In genomic region chr3:52299815-52300611, GRCh38 we compare ENCODE assay signal across 1 cellular context.
TF ChIP-seq lines count a peak whose summit lies in the region.

No MANE protein-coding gene starts in this region.

TF ChIP-seq in K562, 482 proteins besides CTCF, POLR2A, EP300 and RAD21 (continued from another document and continues in another):
- TF ChIP-seq CXXC5 (CRISPR knock-in tag; IDR thresholded peaks at IDR 0.05): peak; percentile 67
- TF ChIP-seq ZNF224 (CRISPR knock-in tag; IDR thresholded peaks at IDR 0.05): no peak
- TF ChIP-seq, protein P1, sequence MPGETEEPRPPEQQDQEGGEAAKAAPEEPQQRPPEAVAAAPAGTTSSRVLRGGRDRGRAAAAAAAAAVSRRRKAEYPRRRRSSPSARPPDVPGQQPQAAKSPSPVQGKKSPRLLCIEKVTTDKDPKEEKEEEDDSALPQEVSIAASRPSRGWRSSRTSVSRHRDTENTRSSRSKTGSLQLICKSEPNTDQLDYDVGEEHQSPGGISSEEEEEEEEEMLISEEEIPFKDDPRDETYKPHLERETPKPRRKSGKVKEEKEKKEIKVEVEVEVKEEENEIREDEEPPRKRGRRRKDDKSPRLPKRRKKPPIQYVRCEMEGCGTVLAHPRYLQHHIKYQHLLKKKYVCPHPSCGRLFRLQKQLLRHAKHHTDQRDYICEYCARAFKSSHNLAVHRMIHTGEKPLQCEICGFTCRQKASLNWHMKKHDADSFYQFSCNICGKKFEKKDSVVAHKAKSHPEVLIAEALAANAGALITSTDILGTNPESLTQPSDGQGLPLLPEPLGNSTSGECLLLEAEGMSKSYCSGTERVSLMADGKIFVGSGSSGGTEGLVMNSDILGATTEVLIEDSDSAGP (CRISPR knock-in tag; IDR thresholded peaks at IDR 0.05): no peak
- no peak for TF ChIP-seq RBM39 (optimal IDR thresholded peaks at IDR 0.05; ENCODE audit: low read depth, low read length)
- TF ChIP-seq, protein P2, sequence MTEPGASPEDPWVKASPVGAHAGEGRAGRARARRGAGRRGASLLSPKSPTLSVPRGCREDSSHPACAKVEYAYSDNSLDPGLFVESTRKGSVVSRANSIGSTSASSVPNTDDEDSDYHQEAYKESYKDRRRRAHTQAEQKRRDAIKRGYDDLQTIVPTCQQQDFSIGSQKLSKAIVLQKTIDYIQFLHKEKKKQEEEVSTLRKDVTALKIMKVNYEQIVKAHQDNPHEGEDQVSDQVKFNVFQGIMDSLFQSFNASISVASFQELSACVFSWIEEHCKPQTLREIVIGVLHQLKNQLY (CRISPR knock-in tag; conservative IDR thresholded peaks at IDR 0.05): no peak
- peak; percentile 69 for TF ChIP-seq SOX6 (IDR thresholded peaks at IDR 0.05)
- no peak for TF ChIP-seq ZNF436 (CRISPR knock-in tag; IDR thresholded peaks at IDR 0.05)
- no peak for TF ChIP-seq ZNF146 (CRISPR knock-in tag; IDR thresholded peaks at IDR 0.05; ENCODE audit: unreplicated experiment)
- TF ChIP-seq, protein P3, sequence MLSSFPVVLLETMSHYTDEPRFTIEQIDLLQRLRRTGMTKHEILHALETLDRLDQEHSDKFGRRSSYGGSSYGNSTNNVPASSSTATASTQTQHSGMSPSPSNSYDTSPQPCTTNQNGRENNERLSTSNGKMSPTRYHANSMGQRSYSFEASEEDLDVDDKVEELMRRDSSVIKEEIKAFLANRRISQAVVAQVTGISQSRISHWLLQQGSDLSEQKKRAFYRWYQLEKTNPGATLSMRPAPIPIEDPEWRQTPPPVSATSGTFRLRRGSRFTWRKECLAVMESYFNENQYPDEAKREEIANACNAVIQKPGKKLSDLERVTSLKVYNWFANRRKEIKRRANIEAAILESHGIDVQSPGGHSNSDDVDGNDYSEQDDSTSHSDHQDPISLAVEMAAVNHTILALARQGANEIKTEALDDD (IDR thresholded peaks at IDR 0.05): no peak
- TF ChIP-seq NR2C2 (CRISPR knock-in tag; IDR thresholded peaks at IDR 0.05): no peak
- TF ChIP-seq NR2C2 (tag; IDR thresholded peaks at IDR 0.05): peak; percentile 19; the same call in 1 of the 2 replicates
- TF ChIP-seq ZNF778 (CRISPR knock-in tag; IDR thresholded peaks at IDR 0.05): no peak
- TF ChIP-seq SRSF9 (IDR thresholded peaks at IDR 0.05; ENCODE audit: borderline replicate concordance, low read depth, low read length): no peak
- no peak for TF ChIP-seq RBM34 (IDR thresholded peaks at IDR 0.05; ENCODE audit: borderline replicate concordance, insufficient read depth, low read length)
- no peak for TF ChIP-seq ARHGAP35 (IDR thresholded peaks at IDR 0.05; ENCODE audit: partially characterized antibody)
- TF ChIP-seq NFXL1 (CRISPR knock-in tag; IDR thresholded peaks at IDR 0.05): no peak
- TF ChIP-seq ATF4 (CRISPR knock-in tag; IDR thresholded peaks at IDR 0.05): no peak
- TF ChIP-seq ZKSCAN8 (CRISPR knock-in tag; IDR thresholded peaks at IDR 0.05): 0 out of 2 replicates have a peak, but pooled peaks have one; percentile 38
- no peak for TF ChIP-seq ZNF23 (CRISPR knock-in tag; IDR thresholded peaks at IDR 0.05)
- TF ChIP-seq GATA2 (CRISPR knock-in tag; IDR thresholded peaks at IDR 0.05): peak; percentile 75
- TF ChIP-seq ZNF384 (IDR thresholded peaks at IDR 0.05; ENCODE audit: low read depth, low read length): no peak
- TF ChIP-seq MEIS2 (IDR thresholded peaks at IDR 0.05; ENCODE audit: partially characterized antibody): no peak
- TF ChIP-seq, protein P4, sequence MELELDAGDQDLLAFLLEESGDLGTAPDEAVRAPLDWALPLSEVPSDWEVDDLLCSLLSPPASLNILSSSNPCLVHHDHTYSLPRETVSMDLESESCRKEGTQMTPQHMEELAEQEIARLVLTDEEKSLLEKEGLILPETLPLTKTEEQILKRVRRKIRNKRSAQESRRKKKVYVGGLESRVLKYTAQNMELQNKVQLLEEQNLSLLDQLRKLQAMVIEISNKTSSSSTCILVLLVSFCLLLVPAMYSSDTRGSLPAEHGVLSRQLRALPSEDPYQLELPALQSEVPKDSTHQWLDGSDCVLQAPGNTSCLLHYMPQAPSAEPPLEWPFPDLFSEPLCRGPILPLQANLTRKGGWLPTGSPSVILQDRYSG (tag; conservative IDR thresholded peaks at IDR 0.05; ENCODE audit: low read depth): no peak
- TF ChIP-seq HMGN3 (IDR thresholded peaks at IDR 0.05; ENCODE audit: borderline replicate concordance, extremely low read depth, insufficient read length, low read depth, low read length): peak; percentile 84
- no peak; the same call in 1 of the 2 replicates for TF ChIP-seq NFE2 (IDR thresholded peaks at IDR 0.05; ENCODE audit: low read depth)
- TF ChIP-seq CREB1 (IDR thresholded peaks at IDR 0.05): no peak
- TF ChIP-seq CREB1 (CRISPR knock-in tag; IDR thresholded peaks at IDR 0.05): peak; percentile 32; the same call in 1 of the 2 replicates
- TF ChIP-seq TBL1XR1 (IDR thresholded peaks at IDR 0.05; ENCODE audit: low read length in 2 of 2): peak in 1 of 2 experiments; percentile 67; a peak in 1 of 4 replicates
- TF ChIP-seq PHF21A (IDR thresholded peaks at IDR 0.05; ENCODE audit: borderline replicate concordance, low read depth): no peak
- no peak for TF ChIP-seq CC2D1A (IDR thresholded peaks at IDR 0.05)
- peak; percentile 45; the same call in 1 of the 2 replicates for TF ChIP-seq ATF7 (IDR thresholded peaks at IDR 0.05)
- TF ChIP-seq, protein P5, sequence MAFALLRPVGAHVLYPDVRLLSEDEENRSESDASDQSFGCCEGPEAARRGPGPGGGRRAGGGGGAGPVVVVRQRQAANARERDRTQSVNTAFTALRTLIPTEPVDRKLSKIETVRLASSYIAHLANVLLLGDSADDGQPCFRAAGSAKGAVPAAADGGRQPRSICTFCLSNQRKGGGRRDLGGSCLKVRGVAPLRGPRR (CRISPR knock-in tag; IDR thresholded peaks at IDR 0.05): no peak
- peak; percentile 71 for TF ChIP-seq CCNT2 (IDR thresholded peaks at IDR 0.05; ENCODE audit: borderline replicate concordance, extremely low read depth, insufficient read length, low read depth, low read length)
- no peak; the same call in 1 of the 2 replicates for TF ChIP-seq HCFC1 (IDR thresholded peaks at IDR 0.05; ENCODE audit: low read depth, low read length)
- no peak for TF ChIP-seq TEAD2 (tag; IDR thresholded peaks at IDR 0.05)
- no peak for TF ChIP-seq E2F4 (CRISPR knock-in tag; IDR thresholded peaks at IDR 0.05; ENCODE audit: low read depth)
- TF ChIP-seq, protein P6, sequence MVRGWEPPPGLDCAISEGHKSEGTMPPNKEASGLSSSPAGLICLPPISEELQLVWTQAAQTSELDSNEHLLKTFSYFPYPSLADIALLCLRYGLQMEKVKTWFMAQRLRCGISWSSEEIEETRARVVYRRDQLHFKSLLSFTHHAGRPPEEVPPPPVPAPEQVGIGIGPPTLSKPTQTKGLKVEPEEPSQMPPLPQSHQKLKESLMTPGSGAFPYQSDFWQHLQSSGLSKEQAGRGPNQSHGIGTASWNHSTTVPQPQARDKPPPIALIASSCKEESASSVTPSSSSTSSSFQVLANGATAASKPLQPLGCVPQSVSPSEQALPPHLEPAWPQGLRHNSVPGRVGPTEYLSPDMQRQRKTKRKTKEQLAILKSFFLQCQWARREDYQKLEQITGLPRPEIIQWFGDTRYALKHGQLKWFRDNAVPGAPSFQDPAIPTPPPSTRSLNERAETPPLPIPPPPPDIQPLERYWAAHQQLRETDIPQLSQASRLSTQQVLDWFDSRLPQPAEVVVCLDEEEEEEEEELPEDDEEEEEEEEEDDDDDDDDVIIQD (CRISPR knock-in tag; IDR thresholded peaks at IDR 0.05): no peak
- TF ChIP-seq MNT (conservative IDR thresholded peaks at IDR 0.05): peak; percentile 68 to 84
- no peak for TF ChIP-seq ZNF197 (CRISPR knock-in tag; IDR thresholded peaks at IDR 0.05; ENCODE audit: low read depth)
- no peak for TF ChIP-seq CHD4 (IDR thresholded peaks at IDR 0.05; ENCODE audit: insufficient read depth, insufficient replicate concordance, low read depth, low read length, poor library complexity, severe bottlenecking)
- TF ChIP-seq SIN3A (IDR thresholded peaks at IDR 0.05; ENCODE audit: borderline replicate concordance in 2 of 2, control insufficient read depth in 1 of 2, low read depth in 2 of 2, low read length in 2 of 2): no peak
- no peak for TF ChIP-seq CEBPG (CRISPR knock-in tag; IDR thresholded peaks at IDR 0.05)
- no peak for TF ChIP-seq CEBPG (tag; conservative IDR thresholded peaks at IDR 0.05 in 1 of 2, IDR thresholded peaks at IDR 0.05 in 1 of 2)
- TF ChIP-seq ESRRA (IDR thresholded peaks at IDR 0.05; ENCODE audit: borderline replicate concordance, low read depth): peak; percentile 42; the same call in 1 of the 2 replicates
- no peak for TF ChIP-seq FOXP1 (CRISPR knock-in tag; IDR thresholded peaks at IDR 0.05)
- TF ChIP-seq RERE (CRISPR knock-in tag; IDR thresholded peaks at IDR 0.05; ENCODE audit: borderline replicate concordance): no peak
- TF ChIP-seq ZNF253 (CRISPR knock-in tag; conservative IDR thresholded peaks at IDR 0.05): no peak
- TF ChIP-seq, protein P7, sequence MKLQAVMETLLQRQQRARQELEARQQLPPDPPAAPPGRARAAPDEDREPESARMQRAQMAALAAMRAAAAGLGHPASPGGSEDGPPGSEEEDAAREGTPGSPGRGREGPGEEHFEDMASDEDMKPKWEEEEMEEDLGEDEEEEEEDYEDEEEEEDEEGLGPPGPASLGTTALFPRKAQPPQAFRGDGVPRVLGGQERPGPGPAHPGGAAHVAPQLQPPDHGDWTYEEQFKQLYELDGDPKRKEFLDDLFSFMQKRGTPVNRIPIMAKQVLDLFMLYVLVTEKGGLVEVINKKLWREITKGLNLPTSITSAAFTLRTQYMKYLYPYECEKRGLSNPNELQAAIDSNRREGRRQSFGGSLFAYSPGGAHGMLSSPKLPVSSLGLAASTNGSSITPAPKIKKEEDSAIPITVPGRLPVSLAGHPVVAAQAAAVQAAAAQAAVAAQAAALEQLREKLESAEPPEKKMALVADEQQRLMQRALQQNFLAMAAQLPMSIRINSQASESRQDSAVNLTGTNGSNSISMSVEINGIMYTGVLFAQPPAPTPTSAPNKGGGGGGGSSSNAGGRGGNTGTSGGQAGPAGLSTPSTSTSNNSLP (IDR thresholded peaks at IDR 0.05; ENCODE audit: borderline replicate concordance, low read depth, low read length): no peak
